In genomic region chr12:56299308-56299852, GRCh38 we compare ENCODE assay signal across 9 cellular contexts. TPM values are rescaled to one million over a fixed set of nuclear protein-coding genes. Genes with fewer than 3 reads are reported as not detected.
DNase-seq lines count a peak whose midpoint lies in the region; ATAC-seq, FAIRE-seq and TF ChIP-seq lines count a peak whose summit lies in the region.
"Had no signal": no experiment of that assay in that cellular context is flagged by ENCODE, and none has a peak within 500 bp of the region (broad histone marks: within the 10 kb centered on the region; RNA-seq: fewer than 3 reads in every experiment).

No MANE protein-coding gene starts in this region.

- peaks cover 69% of the 10 kb centered on the region for H3K36me3 ChIP-seq in NT2/D1 (ENCODE audit: insufficient read depth, insufficient read length, low read length)
- H3K36me3 ChIP-seq in body of pancreas (replicated peaks in 1 of 2; ENCODE audit: insufficient read depth in 1 of 2, low read depth in 2 of 2): no peaks in the 10 kb centered on the region
- peaks cover 1% of the 10 kb centered on the region for H3K36me3 ChIP-seq in kidney epithelial cell (ENCODE audit: control insufficient read depth, insufficient read depth, low read length)

- no peaks in the 10 kb centered on the region for H3K9me3 ChIP-seq in NT2/D1 (ENCODE audit: insufficient read depth, low read length)
- no peaks in the 10 kb centered on the region for H3K9me3 ChIP-seq in body of pancreas

- peak overlapping the region; percentile 86 for H3K4me3 ChIP-seq in NT2/D1 (ENCODE audit: insufficient read length, low read depth)
- H3K4me3 ChIP-seq in body of pancreas: peak overlapping the region; percentile 83 to 94
- peak overlapping the region; percentile 86 for H3K4me3 ChIP-seq in kidney epithelial cell (ENCODE audit: low read depth, low read length)

- DNase-seq in activated CD4-positive, CD25-positive, alpha-beta regulatory T cell treated with anti-CD3 and anti-CD28 coated beads, Interleukin-2, amount 50 U/mL, for 72 hours: no peak
- no peak for DNase-seq in NT2/D1 (ENCODE audit: low read depth, low spot score)
- DNase-seq in body of pancreas: peak in 3 of 4 donors; percentile 27 to 38 (median 33)
- DNase-seq in kidney epithelial cell (ENCODE audit: low read depth): no peak
- DNase-seq in stimulated activated CD4-positive, alpha-beta T cell treated with anti-CD3 and anti-CD28 coated beads, Interleukin-4, amount 100 ng/mL, for 1 hour: peak; percentile 27
- DNase-seq in GM19239 (ENCODE audit: insufficient read length, low spot score): no peak
- no peak for DNase-seq in NCI-H187 treated with DMSO at 0.1 percent for 48 hours (lab: John Stamatoyannopoulos, UW)

- FAIRE-seq in GM19239 (lab: Jason Lieb, UNC): no peak

- intact Hi-C loops in body of pancreas (cut with DNase I): no loop called here

- H3K27me3 ChIP-seq in NT2/D1 (ENCODE audit: insufficient read depth, insufficient read length) (no peaks in the 10 kb centered on the region), body of pancreas (no peaks in the 10 kb centered on the region), kidney epithelial cell (ENCODE audit: control insufficient read depth, insufficient read depth, low read length) (no peaks in the 10 kb centered on the region)

- WGBS in body of pancreas, 2 donors: 0 to 1% methylated on average over 7 to 10 of the region's 10 CpGs

- H3K4me1 ChIP-seq in NT2/D1 (ENCODE audit: insufficient read depth, insufficient read length) (peaks cover 2% of the 10 kb centered on the region), body of pancreas (peaks cover 37% of the 10 kb centered on the region)

- peak overlapping the region; percentile 83 to 97 (median 94) for H3K27ac ChIP-seq in body of pancreas

- TF ChIP-seq POLR2A in body of pancreas (IDR thresholded peaks at IDR 0.05): no peak

- TF ChIP-seq CTCF in body of pancreas (IDR thresholded peaks at IDR 0.05): no peak
- no peak for TF ChIP-seq CTCF in kidney epithelial cell (IDR thresholded peaks at IDR 0.05; ENCODE audit: insufficient read depth, low read length, poor library complexity, severe bottlenecking)

- peak overlapping the region; percentile 89 for H3K9ac ChIP-seq in NT2/D1 (ENCODE audit: insufficient read length, low read depth)

- ATAC-seq in activated CD4-positive, CD25-positive, alpha-beta regulatory T cell treated with anti-CD3 and anti-CD28 coated beads, Interleukin-2, amount 50 U/mL, for 24 hours: peak; percentile 11 to 14
- ATAC-seq in body of pancreas: peak; percentile 0

RNA-seq across cellular contexts. Expression of gene CS, which starts 0.8 kb away (rescaled TPM):
- total RNA-seq in body of pancreas (10 to 100 TPM; 66.2 to 88.0 TPM), kidney epithelial cell (126 and 143 TPM in 2 replicates)

RNA-seq across cellular contexts. Expression of gene CNPY2, which starts 16.4 kb away (rescaled TPM):
- 100 to 1,000 TPM in 1 of 2 donors, 10 to 100 TPM in 1; 40.2 to 103 TPM for total RNA-seq in body of pancreas
- 134 and 150 TPM in 2 replicates for total RNA-seq in kidney epithelial cell

RNA-seq across cellular contexts. Expression of gene COQ10A, which starts 32.6 kb away (rescaled TPM):
- total RNA-seq in body of pancreas (10 to 100 TPM; 28.0 to 34.9 TPM), kidney epithelial cell (13.7 and 14.6 TPM in 2 replicates)

RNA-seq across cellular contexts. Expression of gene PAN2, which starts 34.4 kb away (rescaled TPM):
- total RNA-seq in body of pancreas: 10 to 100 TPM; 47.2 to 59.0 TPM
- 21.6 and 33.4 TPM in 2 replicates for total RNA-seq in kidney epithelial cell

RNA-seq across cellular contexts. Expression of gene IL23A, which starts 39.3 kb away (rescaled TPM):
- not detected for total RNA-seq in body of pancreas
- 30.9 and 33.6 TPM in 2 replicates for total RNA-seq in kidney epithelial cell
- total RNA-seq: glomerular endothelial cell had no signal

Comparison
In these comparisons a context has a peak if more than half of its experiments do, and no peak if none do; other contexts are left out.
1. DNase-seq: peak in body of pancreas (3 of 4) and stimulated activated CD4-positive, alpha-beta T cell treated with anti-CD3 and anti-CD28 coated beads, Interleukin-4, amount 100 ng/mL, for 1 hour (single experiment); none in activated CD4-positive, CD25-positive, alpha-beta regulatory T cell treated with anti-CD3 and anti-CD28 coated beads, Interleukin-2, amount 50 U/mL, for 72 hours (single experiment), NT2/D1 (single experiment), kidney epithelial cell (single experiment), GM19239 (single experiment) and NCI-H187 treated with DMSO at 0.1 percent for 48 hours (single experiment).
2. Peak in every context shown above with its lines, with median percentiles within 50 percentile points of each other: H3K4me3 ChIP-seq.